Comparison of ENCODE assay signal across 36 cellular contexts in the genomic region with DNA sequence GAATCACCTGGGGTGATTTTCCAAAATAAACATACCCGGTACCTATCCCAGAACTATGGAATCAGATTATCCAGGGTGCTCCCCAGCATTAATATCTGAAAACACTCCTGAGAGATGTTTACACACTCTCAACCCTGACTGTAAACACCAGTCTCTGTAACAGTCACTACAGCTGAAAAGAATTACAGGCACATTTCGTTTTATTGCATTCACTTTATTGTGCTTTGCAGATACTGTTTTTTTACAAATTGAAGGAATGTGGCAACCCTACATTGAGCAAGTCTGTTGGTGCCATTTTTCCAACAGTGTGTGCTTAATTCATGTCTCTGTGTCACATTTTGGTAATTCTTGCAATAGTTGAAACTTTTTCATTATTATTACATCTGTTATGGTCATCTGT. TPM values are rescaled to one million over a fixed set of nuclear protein-coding genes. Genes with fewer than 3 reads are reported as not detected.
"Had no signal": no experiment of that assay in that cellular context is flagged by ENCODE, and none has a peak within 500 bp of the region (broad histone marks: within the 10 kb centered on the region; RNA-seq: fewer than 3 reads in every experiment).

No MANE protein-coding gene starts in this region.

- H3K27me3 ChIP-seq: ascending aorta, cardiac muscle cell had no signal

- H3K9me3 Mint-ChIP-seq: activated CD4-positive, alpha-beta memory T cell treated with anti-CD3 and anti-CD28 coated beads, Interleukin-2, amount 10 ng/mL, durations not matched to agents 7 days and 5 days; activated naive CD4-positive, alpha-beta T cell treated with anti-CD3 and anti-CD28 coated beads, Interleukin-2, amount 50 U/mL, for 24 hours; activated T-cell treated with anti-CD3 and anti-CD28 coated beads, Interleukin-2, amount 50 U/mL, for 72 hours; activated T-helper 2 cell treated with anti-CD3 and anti-CD28 coated beads, Interferon-gamma antibody, Interleukin-2, Interleukin-4, amounts not matched to agents 10 μg/mL and 5 μg/mL and 100 μg/mL, durations not matched to agents 14 hours and 24 hours and 36 hours; central memory CD8-positive, alpha-beta T cell had no signal

- H3K36me3 Mint-ChIP-seq: activated CD8-positive, alpha-beta memory T cell treated with anti-CD3 and anti-CD28 coated beads, Interleukin-2, amount 10 ng/mL, durations not matched to agents 7 days and 5 days; activated naive CD8-positive, alpha-beta T cell treated with anti-CD3 and anti-CD28 coated beads, Interleukin-2, amount 10 ng/mL, durations not matched to agents 7 days and 5 days had no signal

- H3K27ac ChIP-seq: ascending aorta, cardiac muscle cell, KMS-11, PC-9, RWPE1, WERI-Rb-1 had no signal

- H3K4me3 ChIP-seq: ascending aorta, cardiac muscle cell, PC-9 had no signal

- H3K27ac Mint-ChIP-seq: activated CD4-positive, alpha-beta memory T cell treated with anti-CD3 and anti-CD28 coated beads, Interleukin-2, amount 10 ng/mL, durations not matched to agents 7 days and 5 days; activated CD8-positive, alpha-beta memory T cell treated with anti-CD3 and anti-CD28 coated beads, Interleukin-2, amount 10 ng/mL, durations not matched to agents 7 days and 5 days; activated naive CD4-positive, alpha-beta T cell treated with anti-CD3 and anti-CD28 coated beads, Interleukin-2, amount 50 U/mL, for 24 hours; activated naive CD8-positive, alpha-beta T cell treated with anti-CD3 and anti-CD28 coated beads, Interleukin-2, amount 10 ng/mL, durations not matched to agents 7 days and 5 days; activated T-cell treated with anti-CD3 and anti-CD28 coated beads, Interleukin-2, amount 50 U/mL, for 72 hours; activated T-helper 2 cell treated with anti-CD3 and anti-CD28 coated beads, Interferon-gamma antibody, Interleukin-2, Interleukin-4, amounts not matched to agents 10 μg/mL and 5 μg/mL and 100 μg/mL, durations not matched to agents 14 hours and 24 hours and 36 hours had no signal

- H3K9ac ChIP-seq: KMS-11 had no signal

- H3K4me3 Mint-ChIP-seq: activated CD4-positive, alpha-beta memory T cell treated with anti-CD3 and anti-CD28 coated beads, Interleukin-2, amount 10 ng/mL, durations not matched to agents 7 days and 5 days; activated CD8-positive, alpha-beta memory T cell treated with anti-CD3 and anti-CD28 coated beads, Interleukin-2, amount 10 ng/mL, durations not matched to agents 7 days and 5 days; activated naive CD4-positive, alpha-beta T cell treated with anti-CD3 and anti-CD28 coated beads, Interleukin-2, amount 50 U/mL, for 24 hours; activated naive CD8-positive, alpha-beta T cell treated with anti-CD3 and anti-CD28 coated beads, Interleukin-2, amount 10 ng/mL, durations not matched to agents 7 days and 5 days; activated T-cell treated with anti-CD3 and anti-CD28 coated beads, Interleukin-2, amount 50 U/mL, for 72 hours; central memory CD8-positive, alpha-beta T cell had no signal

- H2AFZ ChIP-seq: PC-9 had no signal

- H3K4me1 ChIP-seq: ascending aorta had no signal

- DNase-seq: activated CD4-positive, alpha-beta memory T cell treated with anti-CD3 and anti-CD28 coated beads, Interleukin-2, amount 10 ng/mL, durations not matched to agents 7 days and 5 days; activated CD4-positive, alpha-beta T cell treated with anti-CD3 and anti-CD28 coated beads for 1 hour; activated CD4-positive, alpha-beta T cell treated with anti-CD3 and anti-CD28 coated beads for 48 hours; activated CD4-positive, CD25-positive, alpha-beta regulatory T cell; activated CD8-positive, alpha-beta memory T cell treated with anti-CD3 and anti-CD28 coated beads for 24 hours; activated CD8-positive, alpha-beta memory T cell treated with anti-CD3 and anti-CD28 coated beads, Interleukin-2, amount 10 ng/mL, durations not matched to agents 7 days and 5 days; activated CD8-positive, alpha-beta memory T cell treated with anti-CD3 and anti-CD28 coated beads, Interleukin-2, amount 50 U/mL, for 48 hours; activated gamma-delta T cell; activated naive CD4-positive, alpha-beta T cell treated with Interleukin-2 at 50 U/mL for 16 hours; activated naive CD8-positive, alpha-beta T cell treated with anti-CD3 and anti-CD28 coated beads, Interleukin-2, amount 10 ng/mL, durations not matched to agents 7 days and 5 days; activated T-cell treated with anti-CD3 and anti-CD28 coated beads, Interleukin-2, amount 50 U/mL, for 72 hours; amygdala; MM.1S; MV-4-11; NCI-H1092; NCI-H1436 treated with DMSO at 0.1 percent for 48 hours; NCI-H1694 treated with DMSO at 0.1 percent for 48 hours; NCI-H2029; NCI-H345; NCI-H524 treated with DMSO at 0.1 percent for 48 hours; NK-92 treated with Interleukin-12 subunit alpha and Interleukin-12 subunit beta, amount 100 ng/mL, for 24 hours; PC-9; SIG-M5; SW 1271; T-helper 1 cell; T-helper 2 cell; T-helper 9 cell; WERI-Rb-1 had no signal

- ATAC-seq: activated CD8-positive, alpha-beta memory T cell treated with anti-CD3 and anti-CD28 coated beads, Interleukin-2, amount 10 ng/mL, durations not matched to agents 7 days and 5 days; activated T-cell treated with anti-CD3 and anti-CD28 coated beads, Interleukin-2, amount 50 U/mL, for 72 hours; Right ventricle myocardium inferior had no signal

- H3K4me1 Mint-ChIP-seq: activated CD4-positive, alpha-beta memory T cell treated with anti-CD3 and anti-CD28 coated beads, Interleukin-2, amount 10 ng/mL, durations not matched to agents 7 days and 5 days; activated CD8-positive, alpha-beta memory T cell treated with anti-CD3 and anti-CD28 coated beads, Interleukin-2, amount 10 ng/mL, durations not matched to agents 7 days and 5 days; activated naive CD4-positive, alpha-beta T cell treated with anti-CD3 and anti-CD28 coated beads, Interleukin-2, amount 50 U/mL, for 24 hours; activated naive CD8-positive, alpha-beta T cell treated with anti-CD3 and anti-CD28 coated beads, Interleukin-2, amount 10 ng/mL, durations not matched to agents 7 days and 5 days; central memory CD8-positive, alpha-beta T cell had no signal

- H3K36me3 ChIP-seq: ascending aorta, cardiac muscle cell had no signal

- H3K4me2 ChIP-seq: KMS-11, PC-9 had no signal

- H3K27me3 Mint-ChIP-seq: activated naive CD4-positive, alpha-beta T cell treated with anti-CD3 and anti-CD28 coated beads, Interleukin-2, amount 50 U/mL, for 24 hours had no signal

- H3K9me3 ChIP-seq: ascending aorta had no signal

RNA-seq across cellular contexts. Expression of gene HSF2BP, which starts 31.8 kb away (rescaled TPM):
- total RNA-seq: Right ventricle myocardium inferior had no signal
